Comparison of ENCODE assay signal across 1 cellular context in genomic region chr17:59618894-59619312, GRCh38.
A peak's percentile ranks its signal among the peaks of the same experiment; 100 is the strongest.
TF ChIP-seq lines count a peak whose summit lies in the region.

No MANE protein-coding gene starts in this region.

TF ChIP-seq in HepG2, 621 proteins besides CTCF, POLR2A, EP300 and RAD21 (continued from another document and continues in another):
- TF ChIP-seq ZNF224 (CRISPR knock-in tag; IDR thresholded peaks at IDR 0.05) (no peak), ZNF619 (CRISPR knock-in tag; IDR thresholded peaks at IDR 0.05) (no peak), SOX13 (IDR thresholded peaks at IDR 0.05) (no peak), SOX13 (CRISPR knock-in tag; conservative IDR thresholded peaks at IDR 0.05 in 1 of 2, IDR thresholded peaks at IDR 0.05 in 1 of 2) (no peak), ZNF660 (CRISPR knock-in tag; IDR thresholded peaks at IDR 0.05; ENCODE audit: borderline replicate concordance, low read depth) (no peak), KLF11 (CRISPR knock-in tag; IDR thresholded peaks at IDR 0.05) (no peak), ZEB1 (IDR thresholded peaks at IDR 0.05; ENCODE audit: insufficient replicate concordance, low read depth) (peak; percentile 6), ZNF710 (CRISPR knock-in tag; IDR thresholded peaks at IDR 0.05; ENCODE audit: borderline replicate concordance) (peak; percentile 13; the same call in 1 of the 2 replicates), CENPX (CRISPR knock-in tag; IDR thresholded peaks at IDR 0.05) (no peak), THAP8 (CRISPR knock-in tag; IDR thresholded peaks at IDR 0.05; ENCODE audit: borderline replicate concordance) (0 out of 2 replicates have a peak, but pooled peaks have one; percentile 3), FOXA1 (IDR thresholded peaks at IDR 0.05) (no peak), FOXA1 (CRISPR knock-in tag; IDR thresholded peaks at IDR 0.05) (no peak), KDM3A (CRISPR knock-in tag; IDR thresholded peaks at IDR 0.05; ENCODE audit: low read depth) (0 out of 2 replicates have a peak, but pooled peaks have one; percentile 0), CBX2 (IDR thresholded peaks at IDR 0.05; ENCODE audit: low read depth, low read length) (no peak), CBX2 (CRISPR knock-in tag; IDR thresholded peaks at IDR 0.05; ENCODE audit: low read depth) (no peak), ZBTB25 (CRISPR knock-in tag; IDR thresholded peaks at IDR 0.05) (no peak), KLF12 (CRISPR knock-in tag; IDR thresholded peaks at IDR 0.05; ENCODE audit: borderline replicate concordance) (no peak), ZNF782 (CRISPR knock-in tag; IDR thresholded peaks at IDR 0.05; ENCODE audit: borderline replicate concordance) (no peak), ZNF777 (CRISPR knock-in tag; IDR thresholded peaks at IDR 0.05) (peak; percentile 6; the same call in 1 of the 2 replicates), SIX1 (CRISPR knock-in tag; IDR thresholded peaks at IDR 0.05; ENCODE audit: borderline replicate concordance) (no peak), ZSCAN25 (CRISPR knock-in tag; IDR thresholded peaks at IDR 0.05) (no peak), ZNF607 (CRISPR knock-in tag; IDR thresholded peaks at IDR 0.05; ENCODE audit: borderline replicate concordance) (0 out of 2 replicates have a peak, but pooled peaks have one; percentile 6), FUBP1 (CRISPR knock-in tag; IDR thresholded peaks at IDR 0.05; ENCODE audit: borderline replicate concordance) (no peak), PCBP1 (IDR thresholded peaks at IDR 0.05; ENCODE audit: borderline replicate concordance, low read depth, low read length) (no peak), ZNF382 (CRISPR knock-in tag; IDR thresholded peaks at IDR 0.05; ENCODE audit: borderline replicate concordance) (no peak), JUN (CRISPR knock-in tag; IDR thresholded peaks at IDR 0.05) (no peak), KLF9 (CRISPR knock-in tag; IDR thresholded peaks at IDR 0.05; ENCODE audit: low read depth) (no peak), PHF20 (CRISPR knock-in tag; IDR thresholded peaks at IDR 0.05) (no peak), ZNF280B (CRISPR knock-in tag; IDR thresholded peaks at IDR 0.05; ENCODE audit: borderline replicate concordance) (no peak), ZNF484 (CRISPR knock-in tag; IDR thresholded peaks at IDR 0.05; ENCODE audit: borderline replicate concordance, low read depth) (no peak), SMAD3 (CRISPR knock-in tag; IDR thresholded peaks at IDR 0.05) (no peak), ZNF629 (CRISPR knock-in tag; conservative IDR thresholded peaks at IDR 0.05) (0 out of 2 replicates have a peak, but pooled peaks have one; percentile 24), PLRG1 (conservative IDR thresholded peaks at IDR 0.05) (no peak), ZNF275 (CRISPR knock-in tag; IDR thresholded peaks at IDR 0.05; ENCODE audit: borderline replicate concordance) (0 out of 2 replicates have a peak, but pooled peaks have one; percentile 12), ZNF460 (CRISPR knock-in tag; IDR thresholded peaks at IDR 0.05; ENCODE audit: borderline replicate concordance) (no peak), HMGXB3 (CRISPR knock-in tag; IDR thresholded peaks at IDR 0.05; ENCODE audit: borderline replicate concordance) (no peak), SNAPC5 (CRISPR knock-in tag; IDR thresholded peaks at IDR 0.05; ENCODE audit: borderline replicate concordance) (no peak), THRA (CRISPR knock-in tag; IDR thresholded peaks at IDR 0.05; ENCODE audit: borderline replicate concordance) (no peak), PBX3 (CRISPR knock-in tag; IDR thresholded peaks at IDR 0.05; ENCODE audit: borderline replicate concordance) (peak; percentile 64; the same call in 1 of the 2 replicates), FOXO4 (CRISPR knock-in tag; conservative IDR thresholded peaks at IDR 0.05) (0 out of 2 replicates have a peak, but pooled peaks have one; percentile 95), TCF7 (IDR thresholded peaks at IDR 0.05; ENCODE audit: low read depth) (no peak), SYNCRIP (IDR thresholded peaks at IDR 0.05; ENCODE audit: insufficient read depth, low read depth, low read length) (no peak), TAF1 (CRISPR knock-in tag; IDR thresholded peaks at IDR 0.05) (no peak), ARNTL (CRISPR knock-in tag; IDR thresholded peaks at IDR 0.05) (no peak), ZFY (CRISPR knock-in tag; IDR thresholded peaks at IDR 0.05) (no peak)
